ENCODE assay signal across 5 cellular contexts in genomic region chr4:187135878-187136277, GRCh38.
"Had no signal": no experiment of that assay in that cellular context is flagged by ENCODE, and none has a peak within 500 bp of the region (broad histone marks: within the 10 kb centered on the region; RNA-seq: fewer than 3 reads in every experiment).

No MANE protein-coding gene starts in this region.

- H3K4me3 Mint-ChIP-seq: GM23338, H9 had no signal

- H3K27ac Mint-ChIP-seq: GM23338, H9 had no signal

- H3K4me1 Mint-ChIP-seq: GM23338, H9 had no signal

- DNase-seq: H9, HCEC 1CT, IMR-90 had no signal

- H3K4me3 ChIP-seq: GM23338, K562 had no signal

- H3K9me3 Mint-ChIP-seq: GM23338, H9 had no signal

- ATAC-seq: GM23338, K562 had no signal
